20 cellular contexts compared by ENCODE assay signal in genomic region chr9:130495067-130495466, GRCh38. TPM values are rescaled to one million over a fixed set of nuclear protein-coding genes. Genes with fewer than 3 reads are reported as not detected.
DNase-seq lines count a peak whose midpoint lies in the region; ATAC-seq lines count a peak whose summit lies in the region.
"Had no signal": no experiment of that assay in that cellular context is flagged by ENCODE, and none has a peak within 500 bp of the region (broad histone marks: within the 10 kb centered on the region; RNA-seq: fewer than 3 reads in every experiment).

No MANE protein-coding gene starts in this region.

- H3K27me3 ChIP-seq in mesenchymal stem cell (ENCODE audit: control insufficient read depth in 1 of 2, insufficient read depth in 1 of 2, low read length in 2 of 2) (no peaks in the 10 kb centered on the region), neuronal stem cell (ENCODE audit: control insufficient read depth in 3 of 3, insufficient read depth in 3 of 3, low read depth in 1 of 3, low read length in 3 of 3) (peaks cover 0 to 27% (median 0%) of the 10 kb centered on the region in 3 experiments)
- H3K27me3 ChIP-seq: BE2C; BLaER1 treated with 17β-estradiol and CSF1 and Interleukin-3, amounts not matched to agents 10 nM and 100 nM had no signal

- peak; percentile 1 for DNase-seq in activated CD4-positive, CD25-positive, alpha-beta regulatory T cell treated with anti-CD3 and anti-CD28 coated beads, Interleukin-2, amount 50 U/mL, for 72 hours
- no peak for DNase-seq in activated CD4-positive, CD25-positive, alpha-beta regulatory T cell (lab: John Stamatoyannopoulos, UW)
- DNase-seq in mesenchymal stem cell, result no peak
- DNase-seq in neuronal stem cell (ENCODE audit: low spot score), result no peak
- no peak for DNase-seq in stimulated activated CD4-positive, alpha-beta T cell treated with anti-CD3 and anti-CD28 coated beads, Interleukin-15, amount 100 ng/mL, for 24 hours
- DNase-seq: 8988T; ACHN; AML-193; BE2C; CD4-positive, alpha-beta T cell; CD8-positive, alpha-beta memory T cell; DMS 273 treated with DMSO at 0.1 percent for 48 hours; DND-41; GM23248; H7; HCEC 1CT had no signal

- H3K9ac ChIP-seq in mesenchymal stem cell (ENCODE audit: low read length) (no peak overlapping the region), neuronal stem cell (ENCODE audit: low read depth, low read length, poor library complexity) (no peak overlapping the region)
- H3K9ac ChIP-seq: BLaER1 treated with 17β-estradiol and CSF1 and Interleukin-3, amounts not matched to agents 10 nM and 100 nM; GM23248 had no signal

- no peak for ATAC-seq in GM19351 (IDR thresholded peaks at IDR 0.05; ENCODE audit: unreplicated experiment)
- ATAC-seq: A549 had no signal

- H3K4me3 ChIP-seq in mesenchymal stem cell (ENCODE audit: insufficient read depth in 1 of 2, low read depth in 1 of 2, low read length in 2 of 2) (no peak overlapping the region), neuronal stem cell (ENCODE audit: low read length in 2 of 2) (no peak overlapping the region)
- H3K4me3 ChIP-seq: A549, GM23248 had no signal

- H3K36me3 ChIP-seq in mesenchymal stem cell (ENCODE audit: control insufficient read depth in 1 of 2, insufficient read depth in 2 of 2, low read depth in 1 of 2, low read length in 2 of 2), result peaks cover 86 to 92% of the 10 kb centered on the region in 2 experiments
- peaks cover 0 to 1% of the 10 kb centered on the region in 2 donors for H3K36me3 ChIP-seq in neuronal stem cell (replicated peaks in 1 of 2; ENCODE audit: control insufficient read depth in 2 of 2, insufficient read depth in 2 of 2, low read length in 2 of 2)

- no peak overlapping the region for H2BK5ac ChIP-seq in mesenchymal stem cell (ENCODE audit: low read depth, low read length, poor library complexity, severe bottlenecking)
- H2BK5ac ChIP-seq in neuronal stem cell (ENCODE audit: low read length), result no peak overlapping the region

- no peak overlapping the region for H3K18ac ChIP-seq in mesenchymal stem cell (ENCODE audit: low read depth in 1 of 2, low read length in 2 of 2)
- no peak overlapping the region for H3K18ac ChIP-seq in neuronal stem cell (ENCODE audit: low read length)

- H4K91ac ChIP-seq in mesenchymal stem cell (ENCODE audit: low read length), result no peak overlapping the region
- peak overlapping the region; percentile 87 for H4K91ac ChIP-seq in neuronal stem cell (ENCODE audit: low read depth, low read length, poor library complexity)

- no peaks in the 10 kb centered on the region for H3K79me1 ChIP-seq in mesenchymal stem cell (replicated peaks; ENCODE audit: low read length, poor library complexity, severe bottlenecking)
- H3K79me1 ChIP-seq in neuronal stem cell (ENCODE audit: low read depth, low read length), result no peaks in the 10 kb centered on the region

- H2BK120ac ChIP-seq in mesenchymal stem cell (ENCODE audit: low read depth, low read length) (no peak overlapping the region), neuronal stem cell (ENCODE audit: low read depth, low read length) (no peak overlapping the region)

- H2AK5ac ChIP-seq in mesenchymal stem cell (ENCODE audit: low read length, severe bottlenecking) (no peak overlapping the region), neuronal stem cell (ENCODE audit: low read depth, low read length) (no peak overlapping the region)

- H3K4me2 ChIP-seq in mesenchymal stem cell (ENCODE audit: low read length, poor library complexity, severe bottlenecking), result no peak overlapping the region
- H3K4me2 ChIP-seq in neuronal stem cell (ENCODE audit: insufficient read depth, low read length, poor library complexity, severe bottlenecking), result no peak overlapping the region
- H3K4me2 ChIP-seq: A549; BLaER1 treated with 17β-estradiol and CSF1 and Interleukin-3, amounts not matched to agents 10 nM and 100 nM had no signal

- H3K4ac ChIP-seq in mesenchymal stem cell (ENCODE audit: low read depth in 1 of 2, low read length in 2 of 2) (no peak overlapping the region), neuronal stem cell (ENCODE audit: low read length) (no peak overlapping the region)

- H3K23ac ChIP-seq in mesenchymal stem cell (ENCODE audit: low read length in 2 of 2), result no peak overlapping the region
- H3K23ac ChIP-seq in neuronal stem cell (ENCODE audit: low read depth, low read length, poor library complexity), result peak overlapping the region; percentile 59

- 77% methylated on average over 2 of the region's 3 CpGs for WGBS in mesenchymal stem cell
- WGBS in neuronal stem cell (ENCODE audit: extremely low coverage in 2 of 2, insufficient read length in 2 of 2, insufficient replicate concordance in 1 of 2), 2 donors, result no CpG with 5 or more reads among the region's 3 CpGs

- no peak overlapping the region for H3K27ac ChIP-seq in mesenchymal stem cell (ENCODE audit: low read length, poor library complexity, severe bottlenecking)
- H3K27ac ChIP-seq in neuronal stem cell (replicated peaks; ENCODE audit: low read length), result no peak overlapping the region
- H3K27ac ChIP-seq: A549; BLaER1 treated with 17β-estradiol and CSF1 and Interleukin-3, amounts not matched to agents 10 nM and 100 nM; GM23248 had no signal

- peaks cover 7% of the 10 kb centered on the region for H3K9me3 ChIP-seq in mesenchymal stem cell (ENCODE audit: control insufficient read depth, low read length)
- peaks cover 6 to 9% of the 10 kb centered on the region in 2 donors for H3K9me3 ChIP-seq in neuronal stem cell (replicated peaks in 1 of 2; ENCODE audit: control insufficient read depth in 2 of 2, insufficient read depth in 1 of 2, low read depth in 1 of 2, low read length in 2 of 2)

- H2BK15ac ChIP-seq in mesenchymal stem cell (ENCODE audit: low read depth, poor library complexity, severe bottlenecking), result no peak overlapping the region
- peak overlapping the region; percentile 84 for H2BK15ac ChIP-seq in neuronal stem cell (ENCODE audit: low read length)

- H2BK12ac ChIP-seq in mesenchymal stem cell (ENCODE audit: low read length in 2 of 2) (no peak overlapping the region), neuronal stem cell (ENCODE audit: low read length) (peak overlapping the region; percentile 33)

- no peak overlapping the region for H2AFZ ChIP-seq in mesenchymal stem cell (ENCODE audit: low read depth, low read length)
- H2AFZ ChIP-seq in neuronal stem cell (ENCODE audit: low read length), result no peak overlapping the region
- H2AFZ ChIP-seq: GM23248 had no signal

- H3K4me1 ChIP-seq in mesenchymal stem cell (ENCODE audit: control insufficient read depth, insufficient read depth, low read depth, low read length) (peaks cover 2% of the 10 kb centered on the region), neuronal stem cell (ENCODE audit: control insufficient read depth in 2 of 2, insufficient read depth in 1 of 2, low read depth in 1 of 2, low read length in 2 of 2) (peaks cover 0 to 12% of the 10 kb centered on the region in 2 donors)

- H4K8ac ChIP-seq in mesenchymal stem cell (ENCODE audit: low read length), result peak overlapping the region; percentile 1
- H4K8ac ChIP-seq in neuronal stem cell (ENCODE audit: low read depth, low read length), result no peak overlapping the region

- H3K14ac ChIP-seq in mesenchymal stem cell (ENCODE audit: low read length in 2 of 2), result no peak overlapping the region
- H3K14ac ChIP-seq in neuronal stem cell (ENCODE audit: low read length), result no peak overlapping the region

RNA-seq across cellular contexts. Expression of gene ASS1, which starts 50.3 kb away (rescaled TPM):
- polyA plus RNA-seq in mesenchymal stem cell (2013, experiment 1 of 2), result 27.8 TPM
- polyA plus RNA-seq in mesenchymal stem cell (2013, experiment 2 of 2), result 28.1 TPM
- 19.7 TPM for polyA plus RNA-seq in neuronal stem cell (2013, experiment 1 of 2)
- 19.8 TPM for polyA plus RNA-seq in neuronal stem cell (2013, experiment 2 of 2)
- polyA plus RNA-seq: CD14-positive monocyte; CD8-positive, alpha-beta memory T cell had no signal
